8 cellular contexts compared by ENCODE assay signal in genomic region chr1:160618763-160619274, GRCh38. TPM values are rescaled to one million over a fixed set of nuclear protein-coding genes. Genes with fewer than 3 reads are reported as not detected.
DNase-seq lines count a peak whose midpoint lies in the region; ATAC-seq and TF ChIP-seq lines count a peak whose summit lies in the region.

No MANE protein-coding gene starts in this region.

- no peak overlapping the region for H2BK15ac ChIP-seq in mesenchymal stem cell (ENCODE audit: low read depth, poor library complexity, severe bottlenecking)

- no peak overlapping the region for H4K8ac ChIP-seq in mesenchymal stem cell (ENCODE audit: low read length)

- peaks cover 6% of the 10 kb centered on the region for H3K9me3 Mint-ChIP-seq in activated T-helper 1 cell treated with anti-CD3 and anti-CD28 coated beads, Interleukin-12 subunit alpha, Interleukin-12 subunit beta, Interleukin-2, Interleukin-4 antibody, amounts not matched to agents 30 ng/mL and 10 ng/mL and 1 ng/mL, durations not matched to agents 14 hours and 24 hours and 36 hours

- H3K14ac ChIP-seq in mesenchymal stem cell (ENCODE audit: low read length in 2 of 2) = no peak overlapping the region

- no peak for ATAC-seq in GM19467 (IDR thresholded peaks at IDR 0.05; ENCODE audit: unreplicated experiment)

- peak overlapping the region; percentile 24 for H3K4me3 Mint-ChIP-seq in activated T-helper 1 cell treated with anti-CD3 and anti-CD28 coated beads, Interleukin-12 subunit alpha, Interleukin-12 subunit beta, Interleukin-2, Interleukin-4 antibody, amounts not matched to agents 30 ng/mL and 10 ng/mL and 1 ng/mL, durations not matched to agents 14 hours and 24 hours and 36 hours

- no peak for TF ChIP-seq CTCF in tibial artery (IDR thresholded peaks at IDR 0.05)

- peaks cover 38% of the 10 kb centered on the region for H3K4me1 ChIP-seq in Karpas-422 (ENCODE audit: low read length)
- no peaks in the 10 kb centered on the region for H3K4me1 ChIP-seq in mesenchymal stem cell (ENCODE audit: control insufficient read depth, insufficient read depth, low read depth, low read length)
- no peaks in the 10 kb centered on the region for H3K4me1 ChIP-seq in tibial artery

- H3K9me3 ChIP-seq in Karpas-422 (ENCODE audit: low read length) = peaks cover 5% of the 10 kb centered on the region; the same call in 1 of the 2 replicates
- H3K9me3 ChIP-seq in mesenchymal stem cell (ENCODE audit: control insufficient read depth, low read length) = peaks cover 4% of the 10 kb centered on the region
- H3K9me3 ChIP-seq in tibial artery = no peaks in the 10 kb centered on the region

- no peak overlapping the region for H3K18ac ChIP-seq in mesenchymal stem cell (ENCODE audit: low read depth in 1 of 2, low read length in 2 of 2)

- no peak overlapping the region for H2BK5ac ChIP-seq in mesenchymal stem cell (ENCODE audit: low read depth, low read length, poor library complexity, severe bottlenecking)

- no peak overlapping the region for H3K23ac ChIP-seq in mesenchymal stem cell (ENCODE audit: low read length in 2 of 2)

- no peaks in the 10 kb centered on the region for H3K79me2 ChIP-seq in Karpas-422 (ENCODE audit: low read length)

- no peaks in the 10 kb centered on the region for H3K79me1 ChIP-seq in mesenchymal stem cell (replicated peaks; ENCODE audit: low read length, poor library complexity, severe bottlenecking)

- H2AFZ ChIP-seq in Karpas-422 (ENCODE audit: low read length) = 0 out of 2 replicates have a peak overlapping the region, but pooled peaks have one; percentile 44
- no peak overlapping the region for H2AFZ ChIP-seq in mesenchymal stem cell (ENCODE audit: low read depth, low read length)

- DNase-seq in ELR (ENCODE audit: low read depth) (peak; percentile 23), Karpas-422 (peak; percentile 82), mesenchymal stem cell (peak; percentile 6), tibial artery (no peak), NCI-H1930 (lab: John Stamatoyannopoulos, UW) (no peak), activated gamma-delta T cell (lab: John Stamatoyannopoulos, UW) (no peak)
- no peak for DNase-seq in activated T-helper 1 cell treated with anti-CD3 and anti-CD28 coated beads, Interleukin-12 subunit alpha, Interleukin-12 subunit beta, Interleukin-2, Interleukin-4 antibody, amounts not matched to agents 30 ng/mL and 10 ng/mL and 1 ng/mL, durations not matched to agents 14 hours and 24 hours and 36 hours (ENCODE audit: low spot score)

- H3K36me3 ChIP-seq in Karpas-422 (ENCODE audit: insufficient read depth, low read length) = no peaks in the 10 kb centered on the region; the same call in 1 of the 2 replicates
- H3K36me3 ChIP-seq in mesenchymal stem cell (ENCODE audit: control insufficient read depth in 1 of 2, insufficient read depth in 2 of 2, low read depth in 1 of 2, low read length in 2 of 2) = no peaks in the 10 kb centered on the region
- no peaks in the 10 kb centered on the region for H3K36me3 ChIP-seq in tibial artery

- 91% methylated on average over 3 of the region's 3 CpGs for WGBS in mesenchymal stem cell

- H3K4ac ChIP-seq in mesenchymal stem cell (ENCODE audit: low read depth in 1 of 2, low read length in 2 of 2) = no peak overlapping the region

- no peak overlapping the region for H2BK12ac ChIP-seq in mesenchymal stem cell (ENCODE audit: low read length in 2 of 2)

- peaks cover 71% of the 10 kb centered on the region for H3K36me3 Mint-ChIP-seq in activated T-helper 1 cell treated with anti-CD3 and anti-CD28 coated beads, Interleukin-12 subunit alpha, Interleukin-12 subunit beta, Interleukin-2, Interleukin-4 antibody, amounts not matched to agents 30 ng/mL and 10 ng/mL and 1 ng/mL, durations not matched to agents 14 hours and 24 hours and 36 hours (ENCODE audit: low read depth)

- no peak overlapping the region for H3K4me3 ChIP-seq in Karpas-422 (ENCODE audit: low read length)
- no peak overlapping the region for H3K4me3 ChIP-seq in mesenchymal stem cell (ENCODE audit: insufficient read depth in 1 of 2, low read depth in 1 of 2, low read length in 2 of 2)
- H3K4me3 ChIP-seq in tibial artery = no peak overlapping the region

- H3K27me3 ChIP-seq in Karpas-422 (ENCODE audit: low read length) (no peaks in the 10 kb centered on the region), mesenchymal stem cell (ENCODE audit: control insufficient read depth in 1 of 2, insufficient read depth in 1 of 2, low read length in 2 of 2) (no peaks in the 10 kb centered on the region), tibial artery (no peaks in the 10 kb centered on the region)

- H3K9ac ChIP-seq in Karpas-422 (ENCODE audit: low read length) (no peak overlapping the region), mesenchymal stem cell (ENCODE audit: low read length) (no peak overlapping the region)

- H2AK5ac ChIP-seq in mesenchymal stem cell (ENCODE audit: low read length, severe bottlenecking) = no peak overlapping the region

- H4K20me1 ChIP-seq in Karpas-422 (ENCODE audit: insufficient read depth, low read depth, low read length) = no peaks in the 10 kb centered on the region

- no peak overlapping the region for H4K91ac ChIP-seq in mesenchymal stem cell (ENCODE audit: low read length)

- no peak overlapping the region for H3K27ac ChIP-seq in Karpas-422 (ENCODE audit: low read length)
- no peak overlapping the region for H3K27ac ChIP-seq in mesenchymal stem cell (ENCODE audit: low read length, poor library complexity, severe bottlenecking)
- no peak overlapping the region for H3K27ac ChIP-seq in tibial artery

- H3K9me2 ChIP-seq in Karpas-422 (replicated peaks; ENCODE audit: insufficient read depth, low read length) = no peaks in the 10 kb centered on the region

- H3K4me2 ChIP-seq in Karpas-422 (ENCODE audit: low read depth, low read length, poor library complexity, severe bottlenecking) (no peak overlapping the region), mesenchymal stem cell (ENCODE audit: low read length, poor library complexity, severe bottlenecking) (no peak overlapping the region)

- peaks cover 76% of the 10 kb centered on the region for H3K4me1 Mint-ChIP-seq in activated T-helper 1 cell treated with anti-CD3 and anti-CD28 coated beads, Interleukin-12 subunit alpha, Interleukin-12 subunit beta, Interleukin-2, Interleukin-4 antibody, amounts not matched to agents 30 ng/mL and 10 ng/mL and 1 ng/mL, durations not matched to agents 14 hours and 24 hours and 36 hours (ENCODE audit: low read depth)

- intact Hi-C loops in activated T-helper 1 cell treated with anti-CD3 and anti-CD28 coated beads, Interleukin-12 subunit alpha, Interleukin-12 subunit beta, Interleukin-2, Interleukin-4 antibody, amounts not matched to agents 30 ng/mL and 10 ng/mL and 1 ng/mL, durations not matched to agents 14 hours and 24 hours and 36 hours (cut with micrococcal nuclease) = loop anchor here (1.0 kb wide), 1 partner anchor 56 kb away; no protein-coding TSS in a partner anchor
- intact Hi-C loops in tibial artery (cut with DNase I; ENCODE audit: low total_unique reads) = no loop called here

- no peak overlapping the region for H2BK120ac ChIP-seq in mesenchymal stem cell (ENCODE audit: low read depth, low read length)

- no peaks in the 10 kb centered on the region for H3K27me3 Mint-ChIP-seq in activated T-helper 1 cell treated with anti-CD3 and anti-CD28 coated beads, Interleukin-12 subunit alpha, Interleukin-12 subunit beta, Interleukin-2, Interleukin-4 antibody, amounts not matched to agents 30 ng/mL and 10 ng/mL and 1 ng/mL, durations not matched to agents 14 hours and 24 hours and 36 hours (ENCODE audit: insufficient read depth)

- H3K27ac Mint-ChIP-seq in activated T-helper 1 cell treated with anti-CD3 and anti-CD28 coated beads, Interleukin-12 subunit alpha, Interleukin-12 subunit beta, Interleukin-2, Interleukin-4 antibody, amounts not matched to agents 30 ng/mL and 10 ng/mL and 1 ng/mL, durations not matched to agents 14 hours and 24 hours and 36 hours = peak overlapping the region; percentile 51

RNA-seq across cellular contexts. Expression of gene SLAMF1, which starts 28.0 kb away (rescaled TPM):
- total RNA-seq in Karpas-422 (2014; rRNA removed; shearing (Covaris generic); ENCODE audit: low replicate concordance) = 0.30 and 1.1 TPM in 2 replicates
- 118 TPM in 2 replicates for total RNA-seq in activated T-helper 1 cell treated with anti-CD3 and anti-CD28 coated beads, Interleukin-12 subunit alpha, Interleukin-12 subunit beta, Interleukin-2, Interleukin-4 antibody, amounts not matched to agents 30 ng/mL and 10 ng/mL and 1 ng/mL, durations not matched to agents 14 hours and 24 hours and 36 hours
- polyA plus RNA-seq in mesenchymal stem cell (2013, experiment 1 of 2) = 0.12 TPM
- polyA plus RNA-seq in mesenchymal stem cell (2013, experiment 2 of 2) = 0.15 TPM

RNA-seq across cellular contexts. Expression of gene CD84, which starts 39.5 kb away (rescaled TPM):
- total RNA-seq in Karpas-422 (2014; rRNA removed; shearing (Covaris generic); ENCODE audit: low replicate concordance) = 14.4 and 29.4 TPM in 2 replicates
- total RNA-seq in activated T-helper 1 cell treated with anti-CD3 and anti-CD28 coated beads, Interleukin-12 subunit alpha, Interleukin-12 subunit beta, Interleukin-2, Interleukin-4 antibody, amounts not matched to agents 30 ng/mL and 10 ng/mL and 1 ng/mL, durations not matched to agents 14 hours and 24 hours and 36 hours = 16.3 and 17.2 TPM in 2 replicates
- polyA plus RNA-seq in mesenchymal stem cell (2013, experiment 1 of 2) = not detected
- polyA plus RNA-seq in mesenchymal stem cell (2013, experiment 2 of 2) = not detected

Comparison
In these comparisons a context has a peak if more than half of its experiments do, and no peak if none do; other contexts are left out.
1. DNase-seq: peak in ELR (single experiment), Karpas-422 (single experiment) and mesenchymal stem cell (single experiment); none in activated T-helper 1 cell treated with anti-CD3 and anti-CD28 coated beads, Interleukin-12 subunit alpha, Interleukin-12 subunit beta, Interleukin-2, Interleukin-4 antibody, amounts not matched to agents 30 ng/mL and 10 ng/mL and 1 ng/mL, durations not matched to agents 14 hours and 24 hours and 36 hours (single experiment), tibial artery (0 of 2), NCI-H1930 (0 of 2) and activated gamma-delta T cell (single experiment).
2. RNA of gene SLAMF1, which starts 28.0 kb away (total RNA-seq): 118 TPM in activated T-helper 1 cell treated with anti-CD3 and anti-CD28 coated beads, Interleukin-12 subunit alpha, Interleukin-12 subunit beta, Interleukin-2, Interleukin-4 antibody, amounts not matched to agents 30 ng/mL and 10 ng/mL and 1 ng/mL, durations not matched to agents 14 hours and 24 hours and 36 hours; 0.30 to 1.1 TPM in Karpas-422; every median in the first group is over 10 times any median in the second.